ENCODE assay signal across 8 cellular contexts in the genomic region with DNA sequence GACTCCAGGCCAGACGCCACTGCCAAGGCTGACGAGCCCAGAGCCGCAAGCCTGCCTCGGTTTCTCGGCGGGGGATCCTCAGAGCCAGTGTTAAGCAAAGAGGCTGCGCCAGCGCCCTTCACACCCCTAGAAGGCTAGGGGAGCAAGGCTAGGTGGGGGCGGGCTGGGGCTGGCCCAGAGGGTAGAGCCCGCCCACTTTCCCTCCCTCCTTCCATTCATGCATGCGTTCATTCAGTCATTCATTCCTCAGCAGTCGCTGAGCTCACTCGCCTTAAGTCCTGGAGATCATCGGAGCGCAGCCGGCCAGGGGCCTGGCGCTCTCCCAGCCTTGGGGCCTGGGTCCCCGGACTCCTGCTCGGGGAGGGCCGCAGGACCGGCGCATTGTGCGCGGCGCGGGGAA.
DNase-seq lines count a peak whose midpoint lies in the region; ATAC-seq, FAIRE-seq and TF ChIP-seq lines count a peak whose summit lies in the region.
"Not testable (repeated sequence)": the region's sequence is repeated elsewhere in the genome, so short reads cannot be mapped to it uniquely, and the experiment has no call there.

No MANE protein-coding gene starts in this region.

- intact Hi-C loops in left cardiac atrium (cut with DNase I); pancreas (cut with DNase I): not testable (repeated sequence)

- not testable (repeated sequence) for H4K20me1 ChIP-seq in DND-41 (ENCODE audit: insufficient read depth, low read length)

- not testable (repeated sequence) for H3K4me1 Mint-ChIP-seq in activated T-cell treated with anti-CD3 and anti-CD28 coated beads, Interleukin-2, amount 50 U/mL, for 4 hours (ENCODE audit: low read depth)

- WGBS in pancreas, 2 donors, result no CpG with 5 or more reads among the region's 26 CpGs

- not testable (repeated sequence) for TF ChIP-seq CTCF in DND-41 (IDR thresholded peaks at IDR 0.05; ENCODE audit: borderline replicate concordance, extremely low read depth, low read length, poor library complexity, severe bottlenecking); pancreas (IDR thresholded peaks at IDR 0.05)

- ATAC-seq in DND-41 (ENCODE audit: insufficient read depth, low read depth), result peak; percentile 27; the same call in 1 of the 3 replicates
- ATAC-seq in GM19372 (IDR thresholded peaks at IDR 0.05; ENCODE audit: low read depth, unreplicated experiment), result peak; percentile 30
- ATAC-seq in GM21723 (IDR thresholded peaks at IDR 0.05; ENCODE audit: unreplicated experiment), result peak; percentile 49
- peak; percentile 44 for ATAC-seq in HG02885 (IDR thresholded peaks at IDR 0.05; ENCODE audit: poor library complexity, unreplicated experiment)
- peak; percentile 22 for ATAC-seq in HG03571 (IDR thresholded peaks at IDR 0.05; ENCODE audit: unreplicated experiment)
- ATAC-seq in activated T-cell treated with anti-CD3 and anti-CD28 coated beads, Interleukin-2, amount 50 U/mL, for 4 hours, result peak; percentile 30 to 31
- peak; percentile 32 to 77 for ATAC-seq in left cardiac atrium
- ATAC-seq in pancreas, result peak; percentile 17 to 48 (median 40)

- H3K9me3 Mint-ChIP-seq in activated T-cell treated with anti-CD3 and anti-CD28 coated beads, Interleukin-2, amount 50 U/mL, for 4 hours, result not testable (repeated sequence)

- H3K4me3 Mint-ChIP-seq in activated T-cell treated with anti-CD3 and anti-CD28 coated beads, Interleukin-2, amount 50 U/mL, for 4 hours, result not testable (repeated sequence)

- not testable (repeated sequence) for H3K27me3 Mint-ChIP-seq in activated T-cell treated with anti-CD3 and anti-CD28 coated beads, Interleukin-2, amount 50 U/mL, for 4 hours (ENCODE audit: low read depth)

- H3K79me2 ChIP-seq in DND-41 (ENCODE audit: insufficient read depth, low read length), result not testable (repeated sequence)

- not testable (repeated sequence) for H3K9ac ChIP-seq in DND-41 (ENCODE audit: low read depth, low read length)

- not testable (repeated sequence) for H3K36me3 ChIP-seq in DND-41 (ENCODE audit: insufficient read depth, low read length); pancreas

- H3K27ac ChIP-seq in DND-41 (ENCODE audit: low read length); pancreas: not testable (repeated sequence)

- not testable (repeated sequence) for H3K9me3 ChIP-seq in DND-41 (ENCODE audit: insufficient read depth, low read length, severe bottlenecking); pancreas

- not testable (repeated sequence) for H3K27me3 ChIP-seq in DND-41 (ENCODE audit: insufficient read depth, low read length, poor library complexity); pancreas

- not testable (repeated sequence) for H3K4me3 ChIP-seq in DND-41 (ENCODE audit: low read depth in 1 of 2, low read length in 2 of 2); pancreas

- not testable (repeated sequence) for H3K36me3 Mint-ChIP-seq in activated T-cell treated with anti-CD3 and anti-CD28 coated beads, Interleukin-2, amount 50 U/mL, for 4 hours (ENCODE audit: insufficient read depth)

- not testable (repeated sequence) for H3K4me2 ChIP-seq in DND-41 (ENCODE audit: insufficient read depth, low read length)

- not testable (repeated sequence) for DNase-seq in DND-41; activated T-cell treated with anti-CD3 and anti-CD28 coated beads, Interleukin-2, amount 50 U/mL, for 4 hours; left cardiac atrium; pancreas

- not testable (repeated sequence) for H3K4me1 ChIP-seq in DND-41 (ENCODE audit: insufficient read depth, low read length); pancreas

- H2AFZ ChIP-seq in DND-41 (ENCODE audit: low read depth, low read length), result not testable (repeated sequence)

- not testable (repeated sequence) for FAIRE-seq in pancreas (lab: Jason Lieb, UNC)
